8 cellular contexts compared by ENCODE assay signal in genomic region chr1:23657659-23658275, GRCh38. TPM values are rescaled to one million over a fixed set of nuclear protein-coding genes. Genes with fewer than 3 reads are reported as not detected.
DNase-seq lines count a peak whose midpoint lies in the region; TF ChIP-seq lines count a peak whose summit lies in the region.

No MANE protein-coding gene starts in this region.

- in situ Hi-C loops in ACHN (cut with HindIII; ENCODE audit: low pct_ligation_motif_present, low pct_unique_long_range_greater_than_20kb, low sequenced_read_pairs): no loop called here

- H3K36me3 Mint-ChIP-seq in activated T-helper 2 cell treated with anti-CD3 and anti-CD28 coated beads, Interferon-gamma antibody, Interleukin-2, Interleukin-4, amounts not matched to agents 10 μg/mL and 5 μg/mL and 100 μg/mL, durations not matched to agents 14 hours and 24 hours and 36 hours (ENCODE audit: low read depth): no peaks in the 10 kb centered on the region

- peak; percentile 91 for TF ChIP-seq CTCF in GM12865 (IDR thresholded peaks at IDR 0.05; ENCODE audit: insufficient read depth, low read depth, low read length, missing control alignments)
- peak; percentile 84 for TF ChIP-seq CTCF in left ventricle myocardium inferior (IDR thresholded peaks at IDR 0.05; ENCODE audit: borderline replicate concordance)

- no peaks in the 10 kb centered on the region for H3K27me3 Mint-ChIP-seq in activated T-helper 2 cell treated with anti-CD3 and anti-CD28 coated beads, Interferon-gamma antibody, Interleukin-2, Interleukin-4, amounts not matched to agents 10 μg/mL and 5 μg/mL and 100 μg/mL, durations not matched to agents 14 hours and 24 hours and 36 hours (ENCODE audit: low read depth)

- no peaks in the 10 kb centered on the region for H3K4me1 ChIP-seq in left ventricle myocardium inferior

- H3K27ac Mint-ChIP-seq in activated T-helper 2 cell treated with anti-CD3 and anti-CD28 coated beads, Interferon-gamma antibody, Interleukin-2, Interleukin-4, amounts not matched to agents 10 μg/mL and 5 μg/mL and 100 μg/mL, durations not matched to agents 14 hours and 24 hours and 36 hours: no peak overlapping the region

- H3K4me3 Mint-ChIP-seq in activated T-helper 2 cell treated with anti-CD3 and anti-CD28 coated beads, Interferon-gamma antibody, Interleukin-2, Interleukin-4, amounts not matched to agents 10 μg/mL and 5 μg/mL and 100 μg/mL, durations not matched to agents 14 hours and 24 hours and 36 hours (ENCODE audit: low read depth): no peak overlapping the region

- H3K36me3 ChIP-seq in left ventricle myocardium inferior: no peaks in the 10 kb centered on the region

- H3K4me3 ChIP-seq in GM12865 (ENCODE audit: low read depth, low read length) (no peak overlapping the region), left ventricle myocardium inferior (no peak overlapping the region)

- H3K9me3 ChIP-seq in left ventricle myocardium inferior (replicated peaks): no peaks in the 10 kb centered on the region

- no peaks in the 10 kb centered on the region for H3K4me1 Mint-ChIP-seq in activated T-helper 2 cell treated with anti-CD3 and anti-CD28 coated beads, Interferon-gamma antibody, Interleukin-2, Interleukin-4, amounts not matched to agents 10 μg/mL and 5 μg/mL and 100 μg/mL, durations not matched to agents 14 hours and 24 hours and 36 hours (ENCODE audit: low read depth)

- no peaks in the 10 kb centered on the region for H3K9me3 Mint-ChIP-seq in activated T-helper 2 cell treated with anti-CD3 and anti-CD28 coated beads, Interferon-gamma antibody, Interleukin-2, Interleukin-4, amounts not matched to agents 10 μg/mL and 5 μg/mL and 100 μg/mL, durations not matched to agents 14 hours and 24 hours and 36 hours

- peak; percentile 56 for DNase-seq in ACHN
- DNase-seq in GM12865 (ENCODE audit: low read depth): peak; percentile 62
- peak; percentile 19 for DNase-seq in NOMO-1 treated with dmso at 0.1 percent for 144 hours (lab: John Stamatoyannopoulos, UW; ENCODE audit: unreplicated experiment)
- peak; percentile 21 for DNase-seq in activated T-helper 2 cell treated with anti-CD3 and anti-CD28 coated beads, Interferon-gamma antibody, Interleukin-2, Interleukin-4, amounts not matched to agents 10 μg/mL and 5 μg/mL and 100 μg/mL, durations not matched to agents 14 hours and 24 hours and 36 hours (ENCODE audit: low spot score)
- DNase-seq in left ventricle myocardium inferior: peak; percentile 40
- peak; percentile 67 for DNase-seq in stimulated activated CD4-positive, alpha-beta T cell treated with anti-CD3 and anti-CD28 coated beads, Interleukin-15, amount 100 ng/mL, for 24 hours
- no peak for DNase-seq in KG1 (lab: John Stamatoyannopoulos, UW)
- DNase-seq in occipital lobe (lab: John Stamatoyannopoulos, UW): no peak

- no peak overlapping the region for H3K27ac ChIP-seq in left ventricle myocardium inferior (replicated peaks)

- intact Hi-C loops in activated T-helper 2 cell treated with anti-CD3 and anti-CD28 coated beads, Interferon-gamma antibody, Interleukin-2, Interleukin-4, amounts not matched to agents 10 μg/mL and 5 μg/mL and 100 μg/mL, durations not matched to agents 14 hours and 24 hours and 36 hours (cut with micrococcal nuclease): no loop called here
- intact Hi-C loops in left ventricle myocardium inferior (cut with micrococcal nuclease): no loop called here

- peaks cover 5% of the 10 kb centered on the region for H3K27me3 ChIP-seq in left ventricle myocardium inferior (ENCODE audit: low read depth)

RNA-seq across cellular contexts. Expression of gene RPL11, which starts 33.8 kb away (rescaled TPM):
- 1,169 and 1,221 TPM in 2 replicates for total RNA-seq in activated T-helper 2 cell treated with anti-CD3 and anti-CD28 coated beads, Interferon-gamma antibody, Interleukin-2, Interleukin-4, amounts not matched to agents 10 μg/mL and 5 μg/mL and 100 μg/mL, durations not matched to agents 14 hours and 24 hours and 36 hours
- 684 TPM for total RNA-seq in left ventricle myocardium inferior
- total RNA-seq in occipital lobe: 852 TPM

Comparison
In these comparisons a context has a peak if more than half of its experiments do, and no peak if none do; other contexts are left out.
1. DNase-seq: peak in ACHN (single experiment), GM12865 (single experiment), NOMO-1 treated with dmso at 0.1 percent for 144 hours (single experiment), activated T-helper 2 cell treated with anti-CD3 and anti-CD28 coated beads, Interferon-gamma antibody, Interleukin-2, Interleukin-4, amounts not matched to agents 10 μg/mL and 5 μg/mL and 100 μg/mL, durations not matched to agents 14 hours and 24 hours and 36 hours (single experiment), left ventricle myocardium inferior (single experiment) and stimulated activated CD4-positive, alpha-beta T cell treated with anti-CD3 and anti-CD28 coated beads, Interleukin-15, amount 100 ng/mL, for 24 hours (single experiment); none in KG1 (single experiment) and occipital lobe (single experiment).